ENCODE assay signal across 8 cellular contexts in the genomic region with DNA sequence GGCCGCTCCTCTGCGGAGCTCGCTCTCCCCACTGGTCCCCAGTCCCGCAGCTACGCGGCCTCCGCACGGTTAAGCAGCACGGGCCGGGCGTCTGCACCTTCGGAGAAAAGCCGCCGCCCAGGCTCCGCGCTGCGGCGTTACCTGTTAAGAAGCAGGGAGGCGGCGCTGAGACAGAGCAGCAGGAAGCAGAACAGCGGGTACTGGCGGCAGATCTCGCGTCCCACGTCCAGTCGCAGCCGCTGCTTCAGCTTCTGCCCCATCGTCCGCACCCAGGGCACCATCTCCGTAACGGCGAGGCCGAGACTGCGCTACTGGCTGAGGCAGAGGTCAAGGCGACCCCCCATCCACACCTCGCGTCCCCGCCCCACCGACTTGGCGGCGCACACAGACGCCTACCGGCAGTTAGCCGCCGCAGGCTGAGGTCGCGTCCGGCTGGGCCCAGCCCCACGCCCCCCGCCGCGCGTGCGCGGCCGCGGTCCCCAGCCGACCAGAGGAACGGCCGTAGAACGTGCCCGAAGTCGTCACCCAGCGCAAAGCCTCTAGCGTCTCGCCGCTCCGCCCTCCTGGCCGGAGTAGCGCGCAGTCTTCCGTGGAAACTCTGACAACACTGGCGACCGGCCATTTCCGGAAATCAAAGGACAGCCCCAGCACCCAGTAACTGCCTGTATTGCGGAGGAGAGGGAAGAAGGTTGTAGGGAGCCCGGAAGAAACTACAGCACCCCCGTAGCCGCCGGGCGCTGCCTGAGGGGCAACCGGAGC. TPM values are rescaled to one million over a fixed set of nuclear protein-coding genes. Genes with fewer than 3 reads are reported as not detected.
DNase-seq lines count a peak whose midpoint lies in the region; ATAC-seq, FAIRE-seq and TF ChIP-seq lines count a peak whose summit lies in the region.

A gene with protein sequence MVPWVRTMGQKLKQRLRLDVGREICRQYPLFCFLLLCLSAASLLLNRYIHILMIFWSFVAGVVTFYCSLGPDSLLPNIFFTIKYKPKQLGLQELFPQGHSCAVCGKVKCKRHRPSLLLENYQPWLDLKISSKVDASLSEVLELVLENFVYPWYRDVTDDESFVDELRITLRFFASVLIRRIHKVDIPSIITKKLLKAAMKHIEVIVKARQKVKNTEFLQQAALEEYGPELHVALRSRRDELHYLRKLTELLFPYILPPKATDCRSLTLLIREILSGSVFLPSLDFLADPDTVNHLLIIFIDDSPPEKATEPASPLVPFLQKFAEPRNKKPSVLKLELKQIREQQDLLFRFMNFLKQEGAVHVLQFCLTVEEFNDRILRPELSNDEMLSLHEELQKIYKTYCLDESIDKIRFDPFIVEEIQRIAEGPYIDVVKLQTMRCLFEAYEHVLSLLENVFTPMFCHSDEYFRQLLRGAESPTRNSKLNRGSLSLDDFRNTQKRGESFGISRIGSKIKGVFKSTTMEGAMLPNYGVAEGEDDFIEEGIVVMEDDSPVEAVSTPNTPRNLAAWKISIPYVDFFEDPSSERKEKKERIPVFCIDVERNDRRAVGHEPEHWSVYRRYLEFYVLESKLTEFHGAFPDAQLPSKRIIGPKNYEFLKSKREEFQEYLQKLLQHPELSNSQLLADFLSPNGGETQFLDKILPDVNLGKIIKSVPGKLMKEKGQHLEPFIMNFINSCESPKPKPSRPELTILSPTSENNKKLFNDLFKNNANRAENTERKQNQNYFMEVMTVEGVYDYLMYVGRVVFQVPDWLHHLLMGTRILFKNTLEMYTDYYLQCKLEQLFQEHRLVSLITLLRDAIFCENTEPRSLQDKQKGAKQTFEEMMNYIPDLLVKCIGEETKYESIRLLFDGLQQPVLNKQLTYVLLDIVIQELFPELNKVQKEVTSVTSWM (minus strand): TSS at position 421 of the 759 bp plus-strand sequence. CDS start 140 bp downstream, at position 281.

- H3K9me3 ChIP-seq in pancreas (no peaks in the 10 kb centered on the region), thyroid gland (no peaks in the 10 kb centered on the region)

- 0 to 1% methylated on average over 67 to 82 of the region's 82 CpGs for WGBS in pancreas, 2 donors
- 0 to 1% methylated on average over 8 to 56 of the region's 82 CpGs for WGBS in thyroid gland, 2 donors

- no peaks in the 10 kb centered on the region for H3K27me3 ChIP-seq in pancreas
- H3K27me3 ChIP-seq in thyroid gland = no peaks in the 10 kb centered on the region

- TF ChIP-seq CTCF in GM12873 (IDR thresholded peaks at IDR 0.05; ENCODE audit: insufficient read depth, low read depth, low read length, missing control alignments) (peak; percentile 14), pancreas (IDR thresholded peaks at IDR 0.05) (no peak), thyroid gland (IDR thresholded peaks at IDR 0.05) (peak in 3 of 6 experiments; percentile 19 to 35 (median 24))

- no peak for FAIRE-seq in pancreas (lab: Jason Lieb, UNC)

- intact Hi-C loops in Right ventricle myocardium superior (cut with DNase I) (loop anchor here (5.0 kb wide), 2 partner anchors 49 to 84 kb away; partner anchors contain the start of gene SYNCRIP), pancreas (cut with DNase I) (no loop called here), thyroid gland (cut with DNase I) (loop anchor here (5.0 kb wide), 1 partner anchor 49 kb away; the partner anchor contains the start of gene SYNCRIP)

- DNase-seq in NCI-H1105 (lab: John Stamatoyannopoulos, UW) (peak; percentile 85), SW 1271 (lab: John Stamatoyannopoulos, UW) (peak; percentile 80 to 94), Right ventricle myocardium superior (peak; percentile 97), pancreas (peak; percentile 92 to 97 (median 96)), thyroid gland (peak; percentile 97 to 99)
- DNase-seq in activated naive CD8-positive, alpha-beta T cell treated with anti-CD3 and anti-CD28 coated beads, Interleukin-2, amount 50 U/mL, for 16 hours (ENCODE audit: low read depth, low spot score) = peak; percentile 48

- H3K27ac ChIP-seq in pancreas (peak within 1 kb of the TSS; percentile 93 to 97 (median 96)), thyroid gland (peak within 1 kb of the TSS; percentile 92 to 94 (median 93))

- ATAC-seq in HG02642 (IDR thresholded peaks at IDR 0.05; ENCODE audit: poor library complexity, unreplicated experiment) = peak; percentile 92
- peak; percentile 99 for ATAC-seq in Right ventricle myocardium superior (ENCODE audit: poor library complexity)
- ATAC-seq in pancreas = peak; percentile 93 to 97 (median 96)

- H3K36me3 ChIP-seq in pancreas (no peaks in the 10 kb centered on the region), thyroid gland (no peaks in the 10 kb centered on the region)

- H3K4me1 ChIP-seq in pancreas (peaks cover 6 to 17% (median 15%) of the 10 kb centered on the region in 3 donors), thyroid gland (peaks cover 9 to 22% of the 10 kb centered on the region in 2 donors)

- peak within 1 kb of the TSS; percentile 59 to 77 (median 72) for H3K4me3 ChIP-seq in pancreas
- peak within 1 kb of the TSS; percentile 80 to 95 (median 80) for H3K4me3 ChIP-seq in thyroid gland (replicated peaks in 1 of 3)

- TF ChIP-seq POLR2A in thyroid gland (IDR thresholded peaks at IDR 0.05) = peak; percentile 37 to 93

RNA-seq across cellular contexts. Expression of the gene that starts here (rescaled TPM):
- total RNA-seq in Right ventricle myocardium superior (27.6 TPM), pancreas (10 to 100 TPM; 30.0 to 44.0 (median 33.5) TPM), thyroid gland (100 to 1,000 TPM in 3 of 4 donors, 10 to 100 TPM in 1; 94.9 to 160 (median 124) TPM)
- 10 to 100 TPM; 66.9 to 85.6 TPM for polyA plus RNA-seq in pancreas

Comparison
In these comparisons a context has a peak if more than half of its experiments do, and no peak if none do; other contexts are left out.
1. Peak in every context shown above with its lines: DNase-seq, ATAC-seq, H3K4me3 ChIP-seq and H3K27ac ChIP-seq.
2. DNase-seq: peak in every context shown above with its lines; median percentile 98 in thyroid gland; 97 in Right ventricle myocardium superior; 96 in pancreas; 87 in SW 1271; 85 in NCI-H1105; 48 in activated naive CD8-positive, alpha-beta T cell treated with anti-CD3 and anti-CD28 coated beads, Interleukin-2, amount 50 U/mL, for 16 hours.
3. intact Hi-C loops: an anchor here in Right ventricle myocardium superior (5.0 kb wide) and thyroid gland (5.0 kb wide); none called in pancreas.